ENCODE assay signal across 22 cellular contexts in the genomic region with DNA sequence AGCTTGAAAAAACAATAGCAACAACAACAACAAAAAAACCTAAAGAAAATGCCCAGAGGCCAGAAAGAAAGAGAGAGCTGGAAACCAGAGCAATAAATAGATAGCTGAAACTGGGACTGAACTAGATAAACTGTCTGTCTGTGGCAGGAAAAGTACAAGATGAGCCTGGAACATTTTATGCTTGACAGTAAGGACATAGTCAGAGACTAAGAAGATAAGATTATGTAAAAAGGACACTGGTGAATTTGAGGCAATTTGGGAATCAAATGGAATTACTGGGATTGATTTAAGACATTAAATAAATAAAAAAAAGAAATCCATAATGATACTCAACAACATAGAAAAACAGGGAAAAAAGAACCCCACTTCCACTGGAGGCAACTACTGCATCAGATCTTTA. TPM values are rescaled to one million over a fixed set of nuclear protein-coding genes. Genes with fewer than 3 reads are reported as not detected.
A peak's percentile ranks its signal among the peaks of the same experiment; 100 is the strongest.
DNase-seq lines count a peak whose midpoint lies in the region; ATAC-seq and TF ChIP-seq lines count a peak whose summit lies in the region.
"Had no signal": no experiment of that assay in that cellular context is flagged by ENCODE, and none has a peak within 500 bp of the region (broad histone marks: within the 10 kb centered on the region; RNA-seq: fewer than 3 reads in every experiment).

No MANE protein-coding gene starts in this region.

- H4K20me1 ChIP-seq in osteoblast (ENCODE audit: insufficient read depth, low read length): no peaks in the 10 kb centered on the region
- H4K20me1 ChIP-seq: BLaER1 treated with 17β-estradiol and CSF1 and Interleukin-3, amounts not matched to agents 10 nM and 100 nM had no signal

- DNase-seq in MCF 10A (ENCODE audit: unreplicated experiment) (no peak), breast epithelium (ENCODE audit: low spot score in 2 of 2) (no peak), natural killer cell (no peak), T-helper 17 cell (no peak), osteoblast (ENCODE audit: insufficient read length, low spot score, missing footprints) (no peak)
- DNase-seq in natural killer cell treated with Interleukin-12 subunit alpha and Interleukin-12 subunit beta and Interleukin-15 and Interleukin-18, amount 100 ng/mL, for 72 hours (ENCODE audit: low spot score): no peak
- DNase-seq: 8988T; ACHN; AML-193; BE2C; CD4-positive, alpha-beta T cell; CD8-positive, alpha-beta memory T cell; DMS53; DMS79 treated with DMSO at 0.1 percent for 48 hours; GF-D8; GOT3; HFFc6 had no signal

- peaks cover 27% of the 10 kb centered on the region for H3K79me2 ChIP-seq in osteoblast (ENCODE audit: insufficient read depth, low read length)

- peak overlapping the region; percentile 83 for H3K27ac Mint-ChIP-seq in MCF 10A (ENCODE audit: low read depth, unreplicated experiment)
- peak overlapping the region; percentile 95 to 98 for H3K27ac Mint-ChIP-seq in natural killer cell
- H3K27ac Mint-ChIP-seq in natural killer cell treated with Interleukin-12 subunit alpha and Interleukin-12 subunit beta and Interleukin-15 and Interleukin-18, amount 100 ng/mL, for 72 hours: no peak overlapping the region
- peak overlapping the region; percentile 98 for H3K27ac Mint-ChIP-seq in T-helper 17 cell
- no peak overlapping the region for H3K27ac Mint-ChIP-seq in activated T-helper 17 cell treated with anti-CD3 and anti-CD28 coated beads, Interleukin-2, amount 50 U/mL, for 72 hours
- H3K27ac Mint-ChIP-seq: CD14-positive monocyte, HFFc6 had no signal

- H3K9me3 Mint-ChIP-seq in MCF 10A (ENCODE audit: unreplicated experiment) (peaks cover 7% of the 10 kb centered on the region), natural killer cell (peaks cover 0 to 2% of the 10 kb centered on the region in 2 donors)
- peaks cover 4% of the 10 kb centered on the region for H3K9me3 Mint-ChIP-seq in natural killer cell treated with Interleukin-12 subunit alpha and Interleukin-12 subunit beta and Interleukin-15 and Interleukin-18, amount 100 ng/mL, for 72 hours
- peaks cover 4% of the 10 kb centered on the region for H3K9me3 Mint-ChIP-seq in activated T-helper 17 cell treated with anti-CD3 and anti-CD28 coated beads, Interleukin-2, amount 50 U/mL, for 72 hours

- TF ChIP-seq CTCF in MCF 10A (IDR thresholded peaks at IDR 0.05; ENCODE audit: unreplicated experiment) (no peak), breast epithelium (IDR thresholded peaks at IDR 0.05) (no peak), natural killer cell (IDR thresholded peaks at IDR 0.05) (no peak), osteoblast (IDR thresholded peaks at IDR 0.05; ENCODE audit: extremely low read depth, low read depth, low read length) (no peak)

- no peaks in the 10 kb centered on the region for H3K4me1 ChIP-seq in breast epithelium
- peaks cover 9% of the 10 kb centered on the region for H3K4me1 ChIP-seq in osteoblast (ENCODE audit: insufficient read depth, low read length)
- H3K4me1 ChIP-seq: BE2C had no signal

- H3K9me3 ChIP-seq in breast epithelium (peaks cover 6 to 7% of the 10 kb centered on the region in 2 donors), T-helper 17 cell (ENCODE audit: control insufficient read depth, low read length, poor library complexity, severe bottlenecking) (no peaks in the 10 kb centered on the region), osteoblast (ENCODE audit: low read depth, low read length) (no peaks in the 10 kb centered on the region)
- H3K9me3 ChIP-seq: A549, BE2C, HAP-1 had no signal

- no peak overlapping the region for H3K27ac ChIP-seq in breast epithelium
- no peak overlapping the region for H3K27ac ChIP-seq in osteoblast (ENCODE audit: low read depth, low read length)
- H3K27ac ChIP-seq: A549; BLaER1 treated with 17β-estradiol and CSF1 and Interleukin-3, amounts not matched to agents 10 nM and 100 nM had no signal

- no peaks in the 10 kb centered on the region for H3K27me3 ChIP-seq in breast epithelium
- no peaks in the 10 kb centered on the region for H3K27me3 ChIP-seq in osteoblast (ENCODE audit: insufficient read depth, low read length)
- H3K27me3 ChIP-seq: BE2C; BLaER1 treated with 17β-estradiol and CSF1 and Interleukin-3, amounts not matched to agents 10 nM and 100 nM had no signal

- H3K27me3 Mint-ChIP-seq in MCF 10A (ENCODE audit: insufficient read depth, unreplicated experiment) (no peaks in the 10 kb centered on the region), natural killer cell (ENCODE audit: low read depth in 2 of 2) (peaks cover 0 to 3% of the 10 kb centered on the region in 2 donors), T-helper 17 cell (no peaks in the 10 kb centered on the region)
- no peaks in the 10 kb centered on the region for H3K27me3 Mint-ChIP-seq in natural killer cell treated with Interleukin-12 subunit alpha and Interleukin-12 subunit beta and Interleukin-15 and Interleukin-18, amount 100 ng/mL, for 72 hours
- no peaks in the 10 kb centered on the region for H3K27me3 Mint-ChIP-seq in activated T-helper 17 cell treated with anti-CD3 and anti-CD28 coated beads, Interleukin-2, amount 50 U/mL, for 72 hours
- H3K27me3 Mint-ChIP-seq: CD4-positive, alpha-beta T cell had no signal

- intact Hi-C loops in MCF 10A (cut with micrococcal nuclease) (loop anchor here (10.0 kb wide), 1 partner anchor 629 kb away; no protein-coding TSS in a partner anchor), breast epithelium (cut with DNase I; ENCODE audit: low total_unique reads) (no loop called here), natural killer cell (cut with micrococcal nuclease) (loop anchor here (5.0 kb wide), 1 partner anchor 456 kb away; the partner anchor contains the start of gene GORAB)

- no peak overlapping the region for H3K4me2 ChIP-seq in osteoblast (ENCODE audit: insufficient read depth, low read length)
- H3K4me2 ChIP-seq: A549 had no signal

- H3K36me3 ChIP-seq in breast epithelium: no peaks in the 10 kb centered on the region
- no peaks in the 10 kb centered on the region for H3K36me3 ChIP-seq in osteoblast (ENCODE audit: insufficient read depth, low read length)
- H3K36me3 ChIP-seq: BE2C; BLaER1 treated with 17β-estradiol and CSF1 and Interleukin-3, amounts not matched to agents 10 nM and 100 nM; HAP-1 had no signal

- H3K4me3 Mint-ChIP-seq in MCF 10A (ENCODE audit: unreplicated experiment) (no peak overlapping the region), natural killer cell (no peak overlapping the region), T-helper 17 cell (no peak overlapping the region)
- no peak overlapping the region for H3K4me3 Mint-ChIP-seq in natural killer cell treated with Interleukin-12 subunit alpha and Interleukin-12 subunit beta and Interleukin-15 and Interleukin-18, amount 100 ng/mL, for 72 hours
- H3K4me3 Mint-ChIP-seq in activated T-helper 17 cell treated with anti-CD3 and anti-CD28 coated beads, Interleukin-2, amount 50 U/mL, for 72 hours: no peak overlapping the region
- H3K4me3 Mint-ChIP-seq: CD14-positive monocyte had no signal

- TF ChIP-seq POLR2A in breast epithelium (IDR thresholded peaks at IDR 0.05): no peak

- no peak overlapping the region for H2AFZ ChIP-seq in osteoblast (ENCODE audit: low read length)

- POLR2A ChIA-PET in MCF 10A (lab: Yijun Ruan, JAX): interaction anchor here (5.9 kb wide), 1 partner anchor 182 kb away, joined by 47 read pairs; the partner anchor contains the start of gene SCYL3

- no peak for ATAC-seq in natural killer cell
- ATAC-seq in natural killer cell treated with Interleukin-12 subunit alpha and Interleukin-12 subunit beta and Interleukin-15 and Interleukin-18, amount 100 ng/mL, for 72 hours: no peak
- ATAC-seq in T-helper 17 cell: no peak
- no peak for ATAC-seq in activated T-helper 17 cell treated with anti-CD3 and anti-CD28 coated beads, Interleukin-2, amount 50 U/mL, for 72 hours (replicated peaks)
- ATAC-seq: A549 had no signal

- H3K4me1 Mint-ChIP-seq in MCF 10A (ENCODE audit: insufficient read depth, unreplicated experiment) (peaks cover 21% of the 10 kb centered on the region), natural killer cell (peaks cover 34 to 39% of the 10 kb centered on the region in 2 donors), T-helper 17 cell (peaks cover 20% of the 10 kb centered on the region)
- H3K4me1 Mint-ChIP-seq in natural killer cell treated with Interleukin-12 subunit alpha and Interleukin-12 subunit beta and Interleukin-15 and Interleukin-18, amount 100 ng/mL, for 72 hours (ENCODE audit: low read depth in 2 of 2): peaks cover 33 to 35% of the 10 kb centered on the region in 2 donors
- peaks cover 21% of the 10 kb centered on the region for H3K4me1 Mint-ChIP-seq in activated T-helper 17 cell treated with anti-CD3 and anti-CD28 coated beads, Interleukin-2, amount 50 U/mL, for 72 hours

- no peak overlapping the region for H3K4me3 ChIP-seq in breast epithelium
- no peak overlapping the region for H3K4me3 ChIP-seq in osteoblast (ENCODE audit: insufficient read depth, low read length)
- H3K4me3 ChIP-seq: A549, HAP-1 had no signal

- CTCF ChIA-PET in MCF 10A (lab: Yijun Ruan, JAX): interaction anchor here (0.6 to 2.2 kb wide), 8 partner anchors 27 to 852 kb away, joined by 3 to 11 read pairs (median 3); no protein-coding TSS in a partner anchor

- H3K36me3 Mint-ChIP-seq in MCF 10A (ENCODE audit: insufficient read depth, unreplicated experiment) (no peaks in the 10 kb centered on the region), natural killer cell (no peaks in the 10 kb centered on the region), T-helper 17 cell (ENCODE audit: low read depth) (no peaks in the 10 kb centered on the region)
- H3K36me3 Mint-ChIP-seq in natural killer cell treated with Interleukin-12 subunit alpha and Interleukin-12 subunit beta and Interleukin-15 and Interleukin-18, amount 100 ng/mL, for 72 hours: peaks cover 5% of the 10 kb centered on the region
- peaks cover 9% of the 10 kb centered on the region for H3K36me3 Mint-ChIP-seq in activated T-helper 17 cell treated with anti-CD3 and anti-CD28 coated beads, Interleukin-2, amount 50 U/mL, for 72 hours (ENCODE audit: low read depth)
- H3K36me3 Mint-ChIP-seq: CD14-positive monocyte had no signal

- BruUV-seq in MCF 10A (replicated peaks; lab: Mats Ljungman, UMichigan): no TSS peak

RNA-seq across cellular contexts. Expression of gene KIFAP3, which starts 1.7 kb away (rescaled TPM):
- total RNA-seq in MCF 10A (2022): 29.2 and 41.1 TPM in 2 replicates
- total RNA-seq in breast epithelium: 10 to 100 TPM; 29.0 to 41.1 (median 37.7) TPM
- total RNA-seq in natural killer cell: 10 to 100 TPM; 31.0 to 34.3 (median 33.7) TPM
- 10 to 100 TPM; 33.6 to 38.3 TPM for total RNA-seq in natural killer cell treated with Interleukin-12 subunit alpha and Interleukin-12 subunit beta and Interleukin-15 and Interleukin-18, amount 100 ng/mL, for 72 hours
- total RNA-seq in T-helper 17 cell: 10 to 100 TPM; 12.7 to 21.9 TPM
- 10 to 100 TPM; 26.4 to 32.6 TPM for total RNA-seq in activated T-helper 17 cell treated with anti-CD3 and anti-CD28 coated beads, Interleukin-2, amount 50 U/mL, for 72 hours
- total RNA-seq in osteoblast: 44.9 and 50.4 TPM in 2 replicates

Comparison
In these comparisons a context has a peak if more than half of its experiments do, and no peak if none do; other contexts are left out.
1. H3K27ac Mint-ChIP-seq: peak in MCF 10A (single experiment), natural killer cell (2 of 2) and T-helper 17 cell (single experiment); none in natural killer cell treated with Interleukin-12 subunit alpha and Interleukin-12 subunit beta and Interleukin-15 and Interleukin-18, amount 100 ng/mL, for 72 hours (0 of 2) and activated T-helper 17 cell treated with anti-CD3 and anti-CD28 coated beads, Interleukin-2, amount 50 U/mL, for 72 hours (single experiment).